In the genomic region with DNA sequence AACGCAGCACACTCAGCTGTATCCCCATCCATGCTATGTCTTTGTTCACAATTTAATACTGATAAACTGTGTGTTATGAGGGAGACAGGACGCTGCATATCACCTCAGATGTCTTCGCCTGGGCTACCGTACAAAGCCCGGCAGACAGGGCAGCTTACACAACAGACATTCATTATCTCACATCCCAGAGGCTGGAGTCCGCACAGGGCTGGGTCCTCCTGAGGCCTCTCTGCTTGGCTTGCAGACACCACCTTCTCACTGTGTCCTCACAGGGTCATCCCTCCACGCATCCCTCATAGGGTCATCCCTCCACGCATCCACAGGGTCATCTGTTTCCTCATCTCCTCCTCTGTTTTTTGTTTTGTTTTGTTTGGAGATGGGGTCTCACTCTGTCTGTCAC, we compare ENCODE assay signal across 22 cellular contexts.
A peak's percentile ranks its signal among the peaks of the same experiment; 100 is the strongest.
DNase-seq lines count a peak whose midpoint lies in the region; ATAC-seq, FAIRE-seq and TF ChIP-seq lines count a peak whose summit lies in the region.
"Had no signal": no experiment of that assay in that cellular context is flagged by ENCODE, and none has a peak within 500 bp of the region (broad histone marks: within the 10 kb centered on the region; RNA-seq: fewer than 3 reads in every experiment).

No MANE protein-coding gene starts in this region.

- H3K4me3 ChIP-seq in RWPE2 (ENCODE audit: severe bottlenecking) (no peak overlapping the region), kidney (ENCODE audit: low read length in 2 of 2) (no peak overlapping the region), upper lobe of right lung (no peak overlapping the region)
- H3K4me3 ChIP-seq: BLaER1 treated with 17β-estradiol and CSF1 and Interleukin-3, amounts not matched to agents 10 nM and 100 nM; GM12878 had no signal

- intact Hi-C loops in kidney (cut with DNase I) = no loop called here
- intact Hi-C loops in upper lobe of right lung (cut with DNase I) = no loop called here

- H3K36me3 ChIP-seq in RWPE2 (ENCODE audit: low read depth) (no peaks in the 10 kb centered on the region), kidney (ENCODE audit: control insufficient read depth in 1 of 2, insufficient read depth in 2 of 2, low read length in 2 of 2) (no peaks in the 10 kb centered on the region), upper lobe of right lung (no peaks in the 10 kb centered on the region)
- H3K36me3 ChIP-seq: BLaER1 treated with 17β-estradiol and CSF1 and Interleukin-3, amounts not matched to agents 10 nM and 100 nM had no signal

- peaks cover 14% of the 10 kb centered on the region for H3K36me3 Mint-ChIP-seq in progenitor cell of endocrine pancreas (ENCODE audit: insufficient read depth)
- H3K36me3 Mint-ChIP-seq: CD4-positive, CD25-positive, alpha-beta regulatory T cell; CD8-positive, alpha-beta memory T cell had no signal

- TF ChIP-seq CTCF in RWPE2 (IDR thresholded peaks at IDR 0.05; ENCODE audit: poor library complexity, severe bottlenecking) = no peak
- no peak for TF ChIP-seq CTCF in kidney (IDR thresholded peaks at IDR 0.05; ENCODE audit: borderline replicate concordance, extremely low read depth, insufficient read depth)
- TF ChIP-seq CTCF in progenitor cell of endocrine pancreas (IDR thresholded peaks at IDR 0.05; ENCODE audit: unreplicated experiment) = no peak
- TF ChIP-seq CTCF in upper lobe of right lung (IDR thresholded peaks at IDR 0.05) = no peak

- H3K4me3 Mint-ChIP-seq in progenitor cell of endocrine pancreas (ENCODE audit: low read depth) = no peak overlapping the region
- no peak overlapping the region for H3K4me3 Mint-ChIP-seq in stimulated activated naive CD8-positive, alpha-beta T cell treated with anti-CD3 and anti-CD28 coated beads, Interleukin-15, amount 100 ng/mL, for 72 hours
- H3K4me3 Mint-ChIP-seq: B cell; CD4-positive, CD25-positive, alpha-beta regulatory T cell; CD8-positive, alpha-beta memory T cell; HFFc6 had no signal

- H3K4me1 ChIP-seq in RWPE2 (ENCODE audit: insufficient read depth, poor library complexity, severe bottlenecking) = no peaks in the 10 kb centered on the region
- peaks cover 7 to 12% of the 10 kb centered on the region in 2 donors for H3K4me1 ChIP-seq in kidney (ENCODE audit: control insufficient read depth in 1 of 2, insufficient read depth in 1 of 2, low read depth in 1 of 2, low read length in 2 of 2)
- no peaks in the 10 kb centered on the region for H3K4me1 ChIP-seq in upper lobe of right lung
- H3K4me1 ChIP-seq: BLaER1 treated with 17β-estradiol and CSF1 and Interleukin-3, amounts not matched to agents 10 nM and 100 nM had no signal

- H3K27ac ChIP-seq in RWPE2 (ENCODE audit: poor library complexity, severe bottlenecking) (no peak overlapping the region), kidney (ENCODE audit: low read depth in 2 of 2, low read length in 2 of 2) (no peak overlapping the region), upper lobe of right lung (no peak overlapping the region)
- H3K27ac ChIP-seq: BLaER1 treated with 17β-estradiol and CSF1 and Interleukin-3, amounts not matched to agents 10 nM and 100 nM had no signal

- peaks cover 29% of the 10 kb centered on the region for H3K4me1 Mint-ChIP-seq in progenitor cell of endocrine pancreas (ENCODE audit: low read depth)
- H3K4me1 Mint-ChIP-seq in stimulated activated naive CD8-positive, alpha-beta T cell treated with anti-CD3 and anti-CD28 coated beads, Interleukin-15, amount 100 ng/mL, for 72 hours = no peaks in the 10 kb centered on the region
- H3K4me1 Mint-ChIP-seq: B cell; CD4-positive, CD25-positive, alpha-beta regulatory T cell; CD8-positive, alpha-beta memory T cell had no signal

- H3K27me3 ChIP-seq in RWPE2 (ENCODE audit: insufficient read depth, poor library complexity, severe bottlenecking) = no peaks in the 10 kb centered on the region
- no peaks in the 10 kb centered on the region for H3K27me3 ChIP-seq in upper lobe of right lung
- H3K27me3 ChIP-seq: BLaER1 treated with 17β-estradiol and CSF1 and Interleukin-3, amounts not matched to agents 10 nM and 100 nM had no signal

- ATAC-seq in RWPE2 (ENCODE audit: low read depth) (no peak), upper lobe of right lung (no peak)
- no peak for ATAC-seq in stimulated activated naive CD8-positive, alpha-beta T cell treated with anti-CD3 and anti-CD28 coated beads, Interleukin-15, amount 100 ng/mL, for 72 hours
- ATAC-seq: GM12878, HCT116 had no signal

- peak overlapping the region; percentile 85 for H3K27ac Mint-ChIP-seq in progenitor cell of endocrine pancreas
- no peak overlapping the region for H3K27ac Mint-ChIP-seq in stimulated activated naive CD8-positive, alpha-beta T cell treated with anti-CD3 and anti-CD28 coated beads, Interleukin-15, amount 100 ng/mL, for 72 hours
- H3K27ac Mint-ChIP-seq: B cell; CD4-positive, CD25-positive, alpha-beta regulatory T cell; CD8-positive, alpha-beta memory T cell; HFFc6 had no signal

- H3K27me3 Mint-ChIP-seq in progenitor cell of endocrine pancreas = no peaks in the 10 kb centered on the region
- no peaks in the 10 kb centered on the region for H3K27me3 Mint-ChIP-seq in stimulated activated naive CD8-positive, alpha-beta T cell treated with anti-CD3 and anti-CD28 coated beads, Interleukin-15, amount 100 ng/mL, for 72 hours

- DNase-seq in RWPE2 (ENCODE audit: low spot score) (peak; percentile 15), kidney (peak; percentile 28), progenitor cell of endocrine pancreas (ENCODE audit: low spot score, unreplicated experiment) (no peak), upper lobe of right lung (peak; percentile 35), NOMO-1 treated with DMSO at 0.1 percent for 48 hours (lab: John Stamatoyannopoulos, UW; ENCODE audit: unreplicated experiment) (no peak), kidney glomerular epithelial cell (lab: John Stamatoyannopoulos, UW) (no peak)
- DNase-seq in stimulated activated naive CD8-positive, alpha-beta T cell treated with anti-CD3 and anti-CD28 coated beads, Interleukin-15, amount 100 ng/mL, for 72 hours = no peak
- DNase-seq: CD4-positive, CD25-positive, alpha-beta regulatory T cell; CD8-positive, alpha-beta memory T cell; COR-L47; DMS 273 treated with DMSO at 0.1 percent for 48 hours; DMS53; DND-41; EL; GOT3; H7; HFFc6 had no signal

- FAIRE-seq in kidney (lab: Jason Lieb, UNC) = no peak
- FAIRE-seq: GM12878, HTR-8/SVneo had no signal

- H3K9me3 ChIP-seq in RWPE2 (ENCODE audit: severe bottlenecking) (no peaks in the 10 kb centered on the region), kidney (ENCODE audit: control insufficient read depth in 1 of 2, low read length in 2 of 2) (no peaks in the 10 kb centered on the region), upper lobe of right lung (no peaks in the 10 kb centered on the region)
- H3K9me3 ChIP-seq: BLaER1 treated with 17β-estradiol and CSF1 and Interleukin-3, amounts not matched to agents 10 nM and 100 nM had no signal

- no peaks in the 10 kb centered on the region for H3K9me3 Mint-ChIP-seq in progenitor cell of endocrine pancreas (ENCODE audit: low read depth)
- H3K9me3 Mint-ChIP-seq in stimulated activated naive CD8-positive, alpha-beta T cell treated with anti-CD3 and anti-CD28 coated beads, Interleukin-15, amount 100 ng/mL, for 72 hours = no peaks in the 10 kb centered on the region
- H3K9me3 Mint-ChIP-seq: CD4-positive, CD25-positive, alpha-beta regulatory T cell had no signal

- no peak overlapping the region for H3K9ac ChIP-seq in kidney (ENCODE audit: low read length in 2 of 2)
- H3K9ac ChIP-seq: BLaER1 treated with 17β-estradiol and CSF1 and Interleukin-3, amounts not matched to agents 10 nM and 100 nM had no signal

Comparison
In these comparisons a context has a peak if more than half of its experiments do, and no peak if none do; other contexts are left out.
1. DNase-seq: peak in RWPE2 (single experiment), kidney (single experiment) and upper lobe of right lung (single experiment); none in progenitor cell of endocrine pancreas (single experiment), stimulated activated naive CD8-positive, alpha-beta T cell treated with anti-CD3 and anti-CD28 coated beads, Interleukin-15, amount 100 ng/mL, for 72 hours (0 of 2), NOMO-1 treated with DMSO at 0.1 percent for 48 hours (single experiment) and kidney glomerular epithelial cell (single experiment).